1 cellular context compared by ENCODE assay signal in genomic region chr6:82248233-82248735, GRCh38.
TF ChIP-seq lines count a peak whose summit lies in the region.

No MANE protein-coding gene starts in this region.

TF ChIP-seq in HepG2, 621 proteins besides CTCF, POLR2A, EP300 and RAD21 (continued from another document):
- TF ChIP-seq HNF1A (IDR thresholded peaks at IDR 0.05; ENCODE audit: low read depth) (peak; percentile 88), HNF1A (CRISPR knock-in tag; IDR thresholded peaks at IDR 0.05; ENCODE audit: borderline replicate concordance) (peak; percentile 66; the same call in 1 of the 2 replicates), HNF4A (CRISPR knock-in tag; IDR thresholded peaks at IDR 0.05) (peak; percentile 56), HDAC2 (CRISPR knock-in tag; IDR thresholded peaks at IDR 0.05) (peak; percentile 35; the same call in 1 of the 2 replicates), RAD51 (IDR thresholded peaks at IDR 0.05; ENCODE audit: borderline replicate concordance) (no peak), ZNF678 (CRISPR knock-in tag; IDR thresholded peaks at IDR 0.05) (no peak), ZSCAN29 (CRISPR knock-in tag; conservative IDR thresholded peaks at IDR 0.05) (0 out of 2 replicates have a peak, but pooled peaks have one; percentile 40), ZNF724P (CRISPR knock-in tag; IDR thresholded peaks at IDR 0.05; ENCODE audit: borderline replicate concordance) (no peak), RORA (CRISPR knock-in tag; IDR thresholded peaks at IDR 0.05) (no peak), SUZ12 (IDR thresholded peaks at IDR 0.05; ENCODE audit: low read depth, low read length) (no peak), ZNF556 (CRISPR knock-in tag; IDR thresholded peaks at IDR 0.05; ENCODE audit: borderline replicate concordance) (no peak), DRAP1 (CRISPR knock-in tag; IDR thresholded peaks at IDR 0.05) (peak; percentile 76; the same call in 1 of the 2 replicates), ZNF775 (CRISPR knock-in tag; IDR thresholded peaks at IDR 0.05; ENCODE audit: borderline replicate concordance) (no peak), ZFP36L2 (CRISPR knock-in tag; IDR thresholded peaks at IDR 0.05) (no peak), SIN3A (IDR thresholded peaks at IDR 0.05; ENCODE audit: borderline replicate concordance, low read depth, low read length) (no peak), CEBPG (CRISPR knock-in tag; IDR thresholded peaks at IDR 0.05) (peak; percentile 19; the same call in 1 of the 2 replicates), ZNF44 (CRISPR knock-in tag; IDR thresholded peaks at IDR 0.05) (0 out of 2 replicates have a peak, but pooled peaks have one; percentile 23), ZNF503 (CRISPR knock-in tag; IDR thresholded peaks at IDR 0.05) (no peak)
